In genomic region chr6:21491955-21492354, GRCh38 we compare ENCODE assay signal across 30 cellular contexts.
"Had no signal": no experiment of that assay in that cellular context is flagged by ENCODE, and none has a peak within 500 bp of the region (broad histone marks: within the 10 kb centered on the region; RNA-seq: fewer than 3 reads in every experiment).

No MANE protein-coding gene starts in this region.

- DNase-seq: naive thymus-derived CD8-positive, alpha-beta T cell; occipital lobe; ovary; posterior cingulate gyrus; psoas muscle; right cardiac atrium; spleen; stimulated activated CD4-positive, alpha-beta T cell treated with anti-CD3 and anti-CD28 coated beads, Interleukin-12 subunit alpha, Interleukin-12 subunit beta, amount 100 ng/mL, for 4 hours; stimulated activated CD4-positive, alpha-beta T cell treated with anti-CD3 and anti-CD28 coated beads, Interleukin-1b, Interleukin-23, amount 100 ng/mL, for 48 hours; stimulated activated CD4-positive, alpha-beta T cell treated with anti-CD3 and anti-CD28 coated beads, Interleukin-4, amount 100 ng/mL, for 1 hour; stimulated activated CD4-positive, alpha-beta T cell treated with anti-CD3 and anti-CD28 coated beads, Interleukin-4, amount 100 ng/mL, for 4 hours; stimulated activated CD8-positive, alpha-beta memory T cell treated with anti-CD3 and anti-CD28 coated beads, Interleukin-4, amount 100 ng/mL, for 48 hours; stimulated activated naive CD4-positive, alpha-beta T cell; stimulated activated naive CD8-positive, alpha-beta T cell treated with anti-CD3 and anti-CD28 coated beads, Interleukin-15, amount 100 ng/mL, for 72 hours; stimulated activated naive CD8-positive, alpha-beta T cell treated with anti-CD3 and anti-CD28 coated beads, Interleukin-15, Interleukin-2, amounts not matched to agents 100 U/mL and 50 U/mL, for 24 hours; substantia nigra; testis; tibial artery; transverse colon; upper lobe of right lung; uterus had no signal

- H3K27ac Mint-ChIP-seq: naive thymus-derived CD8-positive, alpha-beta T cell; natural killer cell treated with Interleukin-12 subunit alpha and Interleukin-12 subunit beta and Interleukin-15 and Interleukin-18, amount 100 ng/mL, for 72 hours; neural progenitor cell; progenitor cell of endocrine pancreas; stimulated activated memory B cell treated with anti-CD40 and anti-IgM and Interleukin-4, amounts not matched to agents 10 μg/mL and 1 μg/mL and 100 μg/mL, for 72 hours; stimulated activated naive CD8-positive, alpha-beta T cell treated with anti-CD3 and anti-CD28 coated beads, Interleukin-15, amount 100 ng/mL, for 72 hours; type B pancreatic cell had no signal

- H3K27me3 Mint-ChIP-seq: progenitor cell of endocrine pancreas; stimulated activated memory B cell treated with anti-CD40 and anti-IgM and Interleukin-4, amounts not matched to agents 10 μg/mL and 1 μg/mL and 100 μg/mL, for 72 hours; stimulated activated naive CD8-positive, alpha-beta T cell treated with anti-CD3 and anti-CD28 coated beads, Interleukin-15, amount 100 ng/mL, for 72 hours; type B pancreatic cell had no signal

- H3K4me1 ChIP-seq: neural progenitor cell, parathyroid adenoma, psoas muscle, spleen, suprapubic skin, upper lobe of right lung, uterus had no signal

- H3K36me3 ChIP-seq: neural progenitor cell, ovary, spleen, suprapubic skin, tibial artery, transverse colon, upper lobe of right lung, uterus had no signal

- H3K4me1 Mint-ChIP-seq: naive thymus-derived CD8-positive, alpha-beta T cell; stimulated activated memory B cell treated with anti-CD40 and anti-IgM and Interleukin-4, amounts not matched to agents 10 μg/mL and 1 μg/mL and 100 μg/mL, for 72 hours; stimulated activated naive CD8-positive, alpha-beta T cell treated with anti-CD3 and anti-CD28 coated beads, Interleukin-15, amount 100 ng/mL, for 72 hours had no signal

- H3K9me3 ChIP-seq: ovary, psoas muscle, spleen, suprapubic skin, testis, tibial artery, transverse colon, upper lobe of right lung, uterus had no signal

- H3K4me3 Mint-ChIP-seq: naive thymus-derived CD8-positive, alpha-beta T cell; natural killer cell treated with Interleukin-12 subunit alpha and Interleukin-12 subunit beta and Interleukin-15 and Interleukin-18, amount 100 ng/mL, for 72 hours; neural progenitor cell; stimulated activated memory B cell treated with anti-CD40 and anti-IgM and Interleukin-4, amounts not matched to agents 10 μg/mL and 1 μg/mL and 100 μg/mL, for 72 hours; stimulated activated naive CD8-positive, alpha-beta T cell treated with anti-CD3 and anti-CD28 coated beads, Interleukin-15, amount 100 ng/mL, for 72 hours; type B pancreatic cell had no signal

- H3K4me2 ChIP-seq: neural progenitor cell, smooth muscle cell had no signal

- H3K27ac ChIP-seq: neural progenitor cell, ovary, parathyroid adenoma, psoas muscle, skin epidermis, spleen, suprapubic skin, testis, tibial artery, transverse colon, upper lobe of right lung, uterus had no signal

- H3K36me3 Mint-ChIP-seq: naive thymus-derived CD8-positive, alpha-beta T cell; natural killer cell treated with Interleukin-12 subunit alpha and Interleukin-12 subunit beta and Interleukin-15 and Interleukin-18, amount 100 ng/mL, for 72 hours; neural progenitor cell; stimulated activated memory B cell treated with anti-CD40 and anti-IgM and Interleukin-4, amounts not matched to agents 10 μg/mL and 1 μg/mL and 100 μg/mL, for 72 hours; type B pancreatic cell had no signal

- H2AFZ ChIP-seq: neural progenitor cell, parathyroid adenoma had no signal

- H3K27me3 ChIP-seq: neural progenitor cell, ovary, suprapubic skin, testis, tibial artery, transverse colon, upper lobe of right lung, uterus had no signal

- H3K9ac ChIP-seq: neural progenitor cell, parathyroid adenoma had no signal

- H3K9me3 Mint-ChIP-seq: natural killer cell treated with Interleukin-12 subunit alpha and Interleukin-12 subunit beta and Interleukin-15 and Interleukin-18, amount 100 ng/mL, for 72 hours; neural progenitor cell; stimulated activated memory B cell treated with anti-CD40 and anti-IgM and Interleukin-4, amounts not matched to agents 10 μg/mL and 1 μg/mL and 100 μg/mL, for 72 hours; stimulated activated naive CD8-positive, alpha-beta T cell treated with anti-CD3 and anti-CD28 coated beads, Interleukin-15, amount 100 ng/mL, for 72 hours had no signal

- H3K4me3 ChIP-seq: neural progenitor cell, ovary, psoas muscle, skin epidermis, smooth muscle cell, spleen, suprapubic skin, testis, tibial artery, transverse colon, upper lobe of right lung, uterus had no signal

- H3K79me2 ChIP-seq: parathyroid adenoma had no signal
